8 cellular contexts compared by ENCODE assay signal in genomic region chr1:158124999-158125398, GRCh38.
DNase-seq lines count a peak whose midpoint lies in the region; ATAC-seq and FAIRE-seq lines count a peak whose summit lies in the region.

No MANE protein-coding gene starts in this region.

- peak; percentile 95 for FAIRE-seq in A204.1 (lab: Jason Lieb, UNC)

- DNase-seq in NCI-H345 treated with DMSO at 0.1 percent for 48 hours (lab: John Stamatoyannopoulos, UW; ENCODE audit: unreplicated experiment) (peak; percentile 48), kidney glomerular epithelial cell (lab: John Stamatoyannopoulos, UW) (peak; percentile 89)
- peak; percentile 28 for DNase-seq in activated CD4-positive, CD25-positive, alpha-beta regulatory T cell treated with anti-CD3 and anti-CD28 coated beads, Interleukin-2, amount 50 U/mL, for 16 hours (ENCODE audit: low read depth, low spot score)
- peak; percentile 39 for DNase-seq in central memory CD4-positive, alpha-beta T cell
- peak; percentile 77 for DNase-seq in stimulated activated CD4-positive, alpha-beta T cell treated with anti-CD3 and anti-CD28 coated beads, Interleukin-4, amount 100 ng/mL, for 24 hours

- ATAC-seq in GM18517 (IDR thresholded peaks at IDR 0.05; ENCODE audit: unreplicated experiment) (peak; percentile 75), HG03139 (IDR thresholded peaks at IDR 0.05; ENCODE audit: unreplicated experiment) (peak; percentile 92)

Comparison
In these comparisons a context has a peak if more than half of its experiments do, and no peak if none do; other contexts are left out.
1. Peak in every context shown above with its lines: DNase-seq and ATAC-seq.
2. DNase-seq: peak in every context shown above with its lines; median percentile 89 in kidney glomerular epithelial cell; 77 in stimulated activated CD4-positive, alpha-beta T cell treated with anti-CD3 and anti-CD28 coated beads, Interleukin-4, amount 100 ng/mL, for 24 hours; 48 in NCI-H345 treated with DMSO at 0.1 percent for 48 hours; 39 in central memory CD4-positive, alpha-beta T cell; 28 in activated CD4-positive, CD25-positive, alpha-beta regulatory T cell treated with anti-CD3 and anti-CD28 coated beads, Interleukin-2, amount 50 U/mL, for 16 hours.